13 cellular contexts compared by ENCODE assay signal in the genomic region with DNA sequence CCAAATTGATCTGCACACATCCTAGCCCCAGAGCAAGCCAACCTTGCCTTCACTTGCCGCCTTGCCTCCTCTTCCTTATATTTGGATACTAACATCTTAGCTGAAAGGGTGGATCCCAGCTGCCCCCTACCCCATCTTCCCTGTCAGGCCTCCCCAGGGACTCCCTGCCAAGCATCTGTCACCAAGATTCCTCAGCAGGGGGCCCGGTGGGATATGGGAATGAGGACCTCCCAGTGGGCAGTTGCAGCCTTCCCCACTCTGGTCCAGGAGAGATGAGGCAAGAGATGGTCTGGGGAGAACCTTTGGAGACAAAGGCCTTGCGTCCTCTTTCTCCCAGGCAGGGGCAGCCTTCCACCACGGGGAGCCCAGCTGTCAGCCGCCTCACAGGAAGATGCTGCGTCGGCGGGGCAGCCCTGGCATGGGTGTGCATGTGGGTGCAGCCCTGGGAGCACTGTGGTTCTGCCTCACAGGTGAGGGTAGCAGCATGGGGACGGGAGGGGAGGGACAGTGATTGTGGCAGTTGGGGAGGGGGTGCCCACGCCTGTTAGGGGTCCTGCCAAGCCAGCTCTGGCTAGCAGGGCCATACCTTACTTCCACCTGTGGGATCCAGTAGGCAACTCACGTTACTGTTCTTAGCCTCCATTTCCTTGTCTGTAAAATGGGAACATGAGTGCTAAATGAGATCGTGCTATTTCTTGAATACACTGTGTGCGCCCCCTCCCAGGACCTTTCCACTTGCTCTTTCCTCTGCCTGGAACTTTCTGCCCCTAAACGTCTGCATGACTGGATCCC. TPM values are rescaled to one million over a fixed set of nuclear protein-coding genes. Genes with fewer than 3 reads are reported as not detected.
A peak's percentile ranks its signal among the peaks of the same experiment; 100 is the strongest.
DNase-seq lines count a peak whose midpoint lies in the region; ATAC-seq and TF ChIP-seq lines count a peak whose summit lies in the region.
"Had no signal": no experiment of that assay in that cellular context is flagged by ENCODE, and none has a peak within 500 bp of the region (broad histone marks: within the 10 kb centered on the region; RNA-seq: fewer than 3 reads in every experiment).

No MANE protein-coding gene starts in this region.

- peaks cover 10% of the 10 kb centered on the region for H3K36me3 Mint-ChIP-seq in chondrocyte (ENCODE audit: low read depth)
- no peaks in the 10 kb centered on the region for H3K36me3 Mint-ChIP-seq in activated T-helper 2 cell treated with anti-CD3 and anti-CD28 coated beads, Interferon-gamma antibody, Interleukin-2, Interleukin-4, amounts not matched to agents 10 μg/mL and 5 μg/mL and 100 μg/mL, durations not matched to agents 14 hours and 24 hours and 36 hours (ENCODE audit: low read depth)

- peaks cover 40% of the 10 kb centered on the region for H3K79me2 ChIP-seq in neural cell (replicated peaks; ENCODE audit: insufficient read depth, low read length)

- no peak for TF ChIP-seq EP300 in neural cell (conservative IDR thresholded peaks at IDR 0.05; ENCODE audit: poor library complexity, severe bottlenecking)

- no peak for TF ChIP-seq RAD21 in neural cell (conservative IDR thresholded peaks at IDR 0.05)

- H3K27me3 Mint-ChIP-seq in chondrocyte (ENCODE audit: low read depth) = no peaks in the 10 kb centered on the region
- peaks cover 25% of the 10 kb centered on the region for H3K27me3 Mint-ChIP-seq in activated T-helper 2 cell treated with anti-CD3 and anti-CD28 coated beads, Interferon-gamma antibody, Interleukin-2, Interleukin-4, amounts not matched to agents 10 μg/mL and 5 μg/mL and 100 μg/mL, durations not matched to agents 14 hours and 24 hours and 36 hours (ENCODE audit: low read depth)

- H3K9me2 ChIP-seq in neural cell (ENCODE audit: insufficient read depth, low read length) = no peaks in the 10 kb centered on the region

- H3F3A ChIP-seq in neural cell (ENCODE audit: insufficient read depth, low read length, poor library complexity, severe bottlenecking) = no peaks in the 10 kb centered on the region

- H3K4me3 ChIP-seq in H7 (ENCODE audit: insufficient read depth, low read depth, low read length) (no peak overlapping the region), neural cell (ENCODE audit: low read length) (no peak overlapping the region)
- H3K4me3 ChIP-seq: PC-9, SJCRH30 had no signal

- H3K9ac ChIP-seq in neural cell (ENCODE audit: low read length) = peak overlapping the region; percentile 24

- H3K27me3 ChIP-seq in H7 (ENCODE audit: control insufficient read depth, insufficient read depth, low read length) (no peaks in the 10 kb centered on the region), neural cell (ENCODE audit: insufficient read depth, low read depth, low read length) (no peaks in the 10 kb centered on the region)
- H3K27me3 ChIP-seq: SJCRH30 had no signal

- H3K4me2 ChIP-seq in neural cell (ENCODE audit: low read length) = no peak overlapping the region
- H3K4me2 ChIP-seq: PC-9 had no signal

- H3K27ac Mint-ChIP-seq in chondrocyte (ENCODE audit: unreplicated experiment) = no peak overlapping the region
- H3K27ac Mint-ChIP-seq in activated T-helper 2 cell treated with anti-CD3 and anti-CD28 coated beads, Interferon-gamma antibody, Interleukin-2, Interleukin-4, amounts not matched to agents 10 μg/mL and 5 μg/mL and 100 μg/mL, durations not matched to agents 14 hours and 24 hours and 36 hours = no peak overlapping the region
- H3K27ac Mint-ChIP-seq: CD4-positive, alpha-beta T cell had no signal

- intact Hi-C loops in activated T-helper 2 cell treated with anti-CD3 and anti-CD28 coated beads, Interferon-gamma antibody, Interleukin-2, Interleukin-4, amounts not matched to agents 10 μg/mL and 5 μg/mL and 100 μg/mL, durations not matched to agents 14 hours and 24 hours and 36 hours (cut with micrococcal nuclease) = loop anchor here (1.0 to 10.0 kb wide), 4 partner anchors 22 to 455 kb away; no protein-coding TSS in a partner anchor

- H3K9me3 ChIP-seq in neural cell (ENCODE audit: low read length) = no peaks in the 10 kb centered on the region
- H3K9me3 ChIP-seq: Caco-2, SJCRH30 had no signal

- H3K9me3 Mint-ChIP-seq in chondrocyte (ENCODE audit: low read depth) = no peaks in the 10 kb centered on the region
- H3K9me3 Mint-ChIP-seq in activated T-helper 2 cell treated with anti-CD3 and anti-CD28 coated beads, Interferon-gamma antibody, Interleukin-2, Interleukin-4, amounts not matched to agents 10 μg/mL and 5 μg/mL and 100 μg/mL, durations not matched to agents 14 hours and 24 hours and 36 hours = no peaks in the 10 kb centered on the region
- H3K9me3 Mint-ChIP-seq: CD4-positive, alpha-beta T cell had no signal

- no peak for TF ChIP-seq CTCF in chondrocyte (IDR thresholded peaks at IDR 0.05)
- TF ChIP-seq CTCF in neural cell (IDR thresholded peaks at IDR 0.05; ENCODE audit: poor library complexity, severe bottlenecking) = no peak

- no peak overlapping the region for H2AFZ ChIP-seq in neural cell (ENCODE audit: low read depth, low read length)
- H2AFZ ChIP-seq: PC-9 had no signal

- peaks cover 54% of the 10 kb centered on the region for H3K4me1 Mint-ChIP-seq in chondrocyte (ENCODE audit: low read depth)
- peaks cover 30% of the 10 kb centered on the region for H3K4me1 Mint-ChIP-seq in activated T-helper 2 cell treated with anti-CD3 and anti-CD28 coated beads, Interferon-gamma antibody, Interleukin-2, Interleukin-4, amounts not matched to agents 10 μg/mL and 5 μg/mL and 100 μg/mL, durations not matched to agents 14 hours and 24 hours and 36 hours (ENCODE audit: low read depth)

- H3K36me3 ChIP-seq in H7 (replicated peaks; ENCODE audit: control insufficient read depth, insufficient read depth, low read length) = peaks cover 3% of the 10 kb centered on the region
- H3K36me3 ChIP-seq in neural cell (ENCODE audit: insufficient read depth, low read length) = no peaks in the 10 kb centered on the region

- no peak for ATAC-seq in GM18520 (IDR thresholded peaks at IDR 0.05; ENCODE audit: unreplicated experiment)
- ATAC-seq in esophagus mucosa = no peak

- H3K4me3 Mint-ChIP-seq in chondrocyte (ENCODE audit: unreplicated experiment) = no peak overlapping the region
- H3K4me3 Mint-ChIP-seq in activated T-helper 2 cell treated with anti-CD3 and anti-CD28 coated beads, Interferon-gamma antibody, Interleukin-2, Interleukin-4, amounts not matched to agents 10 μg/mL and 5 μg/mL and 100 μg/mL, durations not matched to agents 14 hours and 24 hours and 36 hours (ENCODE audit: low read depth) = no peak overlapping the region
- H3K4me3 Mint-ChIP-seq: CD4-positive, alpha-beta T cell had no signal

- no peak overlapping the region for H3K27ac ChIP-seq in neural cell (ENCODE audit: low read length)
- H3K27ac ChIP-seq: PC-9, RWPE1, SJCRH30 had no signal

- peak; percentile 39 for DNase-seq in H7
- peak; percentile 63 for DNase-seq in NCI-H2171 treated with DMSO at 0.1 percent for 48 hours (lab: John Stamatoyannopoulos, UW)
- peak; percentile 59 for DNase-seq in chondrocyte (ENCODE audit: low spot score)
- no peak for DNase-seq in activated CD4-positive, alpha-beta T cell treated with anti-CD3 and anti-CD28 coated beads for 4 hours
- no peak for DNase-seq in activated T-helper 2 cell treated with anti-CD3 and anti-CD28 coated beads, Interferon-gamma antibody, Interleukin-2, Interleukin-4, amounts not matched to agents 10 μg/mL and 5 μg/mL and 100 μg/mL, durations not matched to agents 14 hours and 24 hours and 36 hours (ENCODE audit: low spot score)

- H4K20me1 ChIP-seq in neural cell (ENCODE audit: insufficient read depth) = peaks cover 6% of the 10 kb centered on the region

TF ChIP-seq in neural cell, 6 proteins besides CTCF, POLR2A, EP300 and RAD21 (continues in another document):
- TF ChIP-seq POLR2AphosphoS5 (IDR thresholded peaks at IDR 0.05) (no peak), EZH2 (IDR thresholded peaks at IDR 0.05; ENCODE audit: borderline replicate concordance, insufficient read depth, low read length, poor library complexity, severe bottlenecking) (no peak), SMC3 (conservative IDR thresholded peaks at IDR 0.05; ENCODE audit: poor library complexity) (no peak)
- TF ChIP-seq, protein P1, sequence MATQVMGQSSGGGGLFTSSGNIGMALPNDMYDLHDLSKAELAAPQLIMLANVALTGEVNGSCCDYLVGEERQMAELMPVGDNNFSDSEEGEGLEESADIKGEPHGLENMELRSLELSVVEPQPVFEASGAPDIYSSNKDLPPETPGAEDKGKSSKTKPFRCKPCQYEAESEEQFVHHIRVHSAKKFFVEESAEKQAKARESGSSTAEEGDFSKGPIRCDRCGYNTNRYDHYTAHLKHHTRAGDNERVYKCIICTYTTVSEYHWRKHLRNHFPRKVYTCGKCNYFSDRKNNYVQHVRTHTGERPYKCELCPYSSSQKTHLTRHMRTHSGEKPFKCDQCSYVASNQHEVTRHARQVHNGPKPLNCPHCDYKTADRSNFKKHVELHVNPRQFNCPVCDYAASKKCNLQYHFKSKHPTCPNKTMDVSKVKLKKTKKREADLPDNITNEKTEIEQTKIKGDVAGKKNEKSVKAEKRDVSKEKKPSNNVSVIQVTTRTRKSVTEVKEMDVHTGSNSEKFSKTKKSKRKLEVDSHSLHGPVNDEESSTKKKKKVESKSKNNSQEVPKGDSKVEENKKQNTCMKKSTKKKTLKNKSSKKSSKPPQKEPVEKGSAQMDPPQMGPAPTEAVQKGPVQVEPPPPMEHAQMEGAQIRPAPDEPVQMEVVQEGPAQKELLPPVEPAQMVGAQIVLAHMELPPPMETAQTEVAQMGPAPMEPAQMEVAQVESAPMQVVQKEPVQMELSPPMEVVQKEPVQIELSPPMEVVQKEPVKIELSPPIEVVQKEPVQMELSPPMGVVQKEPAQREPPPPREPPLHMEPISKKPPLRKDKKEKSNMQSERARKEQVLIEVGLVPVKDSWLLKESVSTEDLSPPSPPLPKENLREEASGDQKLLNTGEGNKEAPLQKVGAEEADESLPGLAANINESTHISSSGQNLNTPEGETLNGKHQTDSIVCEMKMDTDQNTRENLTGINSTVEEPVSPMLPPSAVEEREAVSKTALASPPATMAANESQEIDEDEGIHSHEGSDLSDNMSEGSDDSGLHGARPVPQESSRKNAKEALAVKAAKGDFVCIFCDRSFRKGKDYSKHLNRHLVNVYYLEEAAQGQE (IDR thresholded peaks at IDR 0.05; ENCODE audit: borderline replicate concordance) = no peak

RNA-seq across cellular contexts. Expression of a gene that starts 15.3 kb away (rescaled TPM):
- total RNA-seq in H7 (2014; rRNA removed; shearing (Covaris generic)) = 127 and 136 TPM in 2 replicates
- total RNA-seq in chondrocyte (157 to 196 TPM (median 192 TPM) in 3 replicates), esophagus mucosa (14.7 TPM)
- 70.4 and 99.1 TPM in 2 replicates for polyA plus RNA-seq in neural cell
- 73.6 and 98.8 TPM in 2 replicates for polyA minus RNA-seq in neural cell
- total RNA-seq in activated T-helper 2 cell treated with anti-CD3 and anti-CD28 coated beads, Interferon-gamma antibody, Interleukin-2, Interleukin-4, amounts not matched to agents 10 μg/mL and 5 μg/mL and 100 μg/mL, durations not matched to agents 14 hours and 24 hours and 36 hours = 16.7 and 17.0 TPM in 2 replicates
- total RNA-seq: CD4-positive, alpha-beta T cell had no signal

RNA-seq across cellular contexts. Expression of a gene that starts 53.7 kb away (rescaled TPM):
- 4.5 and 5.1 TPM in 2 replicates for total RNA-seq in H7 (2014; rRNA removed; shearing (Covaris generic))
- total RNA-seq in chondrocyte = 9.9 to 24.9 TPM (median 23.0 TPM) in 3 replicates
- 21.3 and 23.6 TPM in 2 replicates for polyA plus RNA-seq in neural cell
- 23.4 and 24.8 TPM in 2 replicates for polyA minus RNA-seq in neural cell
- not detected in 2 replicates for total RNA-seq in activated T-helper 2 cell treated with anti-CD3 and anti-CD28 coated beads, Interferon-gamma antibody, Interleukin-2, Interleukin-4, amounts not matched to agents 10 μg/mL and 5 μg/mL and 100 μg/mL, durations not matched to agents 14 hours and 24 hours and 36 hours
- 5.1 TPM for total RNA-seq in esophagus mucosa
- total RNA-seq: CD4-positive, alpha-beta T cell; PC-9; SJCRH30 had no signal

Comparison
In these comparisons a context has a peak if more than half of its experiments do, and no peak if none do; other contexts are left out.
1. DNase-seq: peak in H7 (single experiment), NCI-H2171 treated with DMSO at 0.1 percent for 48 hours (single experiment) and chondrocyte (single experiment); none in activated CD4-positive, alpha-beta T cell treated with anti-CD3 and anti-CD28 coated beads for 4 hours (0 of 2) and activated T-helper 2 cell treated with anti-CD3 and anti-CD28 coated beads, Interferon-gamma antibody, Interleukin-2, Interleukin-4, amounts not matched to agents 10 μg/mL and 5 μg/mL and 100 μg/mL, durations not matched to agents 14 hours and 24 hours and 36 hours (single experiment).